ENCODE assay signal across 8 cellular contexts in genomic region chr5:34245813-34246212, GRCh38.
DNase-seq lines count a peak whose midpoint lies in the region; ATAC-seq, FAIRE-seq and TF ChIP-seq lines count a peak whose summit lies in the region.
"Not testable (repeated sequence)": the region's sequence is repeated elsewhere in the genome, so short reads cannot be mapped to it uniquely, and the experiment has no call there.

No MANE protein-coding gene starts in this region.

- H3K79me2 ChIP-seq in endothelial cell of umbilical vein (ENCODE audit: control insufficient read depth, insufficient read depth, low read length), result not testable (repeated sequence)

- not testable (repeated sequence) for H3K27me3 ChIP-seq in Panc1 (ENCODE audit: control insufficient read depth, insufficient read depth, low read length); endothelial cell of umbilical vein (ENCODE audit: control insufficient read depth in 2 of 2, insufficient read depth in 2 of 2, low read length in 2 of 2); mesenchymal stem cell (ENCODE audit: control insufficient read depth in 1 of 2, insufficient read depth in 1 of 2, low read length in 2 of 2)

- not testable (repeated sequence) for H2BK5ac ChIP-seq in mesenchymal stem cell (ENCODE audit: low read depth, low read length, poor library complexity, severe bottlenecking)

- H3K4me1 ChIP-seq in Panc1 (ENCODE audit: control insufficient read depth, insufficient read depth, low read length); endothelial cell of umbilical vein (ENCODE audit: control insufficient read depth, extremely low read depth, insufficient read depth, low read length); mesenchymal stem cell (ENCODE audit: control insufficient read depth, insufficient read depth, low read depth, low read length): not testable (repeated sequence)

- POLR2A ChIA-PET in Panc1 (lab: Charles Lee); endothelial cell of umbilical vein (lab: Charles Lee): not testable (repeated sequence)

- H2BK120ac ChIP-seq in mesenchymal stem cell (ENCODE audit: low read depth, low read length), result not testable (repeated sequence)

- H3K27ac Mint-ChIP-seq in activated T-helper 17 cell treated with anti-CD3 and anti-CD28 coated beads, Interleukin-2, amount 50 U/mL, for 72 hours, result peak overlapping the region; percentile 58

- not testable (repeated sequence) for H3K4me1 Mint-ChIP-seq in activated T-helper 17 cell treated with anti-CD3 and anti-CD28 coated beads, Interleukin-2, amount 50 U/mL, for 72 hours

- not testable (repeated sequence) for H3K9me3 ChIP-seq in Panc1 (ENCODE audit: control insufficient read depth, insufficient read depth, low read depth, low read length); endothelial cell of umbilical vein (replicated peaks; ENCODE audit: control insufficient read depth, insufficient read depth, low read length); mesenchymal stem cell (ENCODE audit: control insufficient read depth, low read length)

- not testable (repeated sequence) for H3K9ac ChIP-seq in endothelial cell of umbilical vein (replicated peaks; ENCODE audit: extremely low read depth, insufficient read depth, low read length)
- H3K9ac ChIP-seq in mesenchymal stem cell (ENCODE audit: low read length), result peak overlapping the region; percentile 57

- not testable (repeated sequence) for H3K4ac ChIP-seq in mesenchymal stem cell (ENCODE audit: low read depth in 1 of 2, low read length in 2 of 2)

- not testable (repeated sequence) for FAIRE-seq in endothelial cell of umbilical vein (lab: Jason Lieb, UNC)

- not testable (repeated sequence) for H4K8ac ChIP-seq in mesenchymal stem cell (ENCODE audit: low read length)

- not testable (repeated sequence) for BruUV-seq in Panc1 (replicated peaks; lab: Mats Ljungman, UMichigan); endothelial cell of umbilical vein (replicated peaks; lab: Mats Ljungman, UMichigan)

- DNase-seq in AG10803 (ENCODE audit: low read depth) (peak; percentile 5), HCEC 1CT (peak; percentile 0), NCI-H1694 treated with DMSO at 0.1 percent for 48 hours (lab: John Stamatoyannopoulos, UW) (peak; percentile 22), endothelial cell of umbilical vein (ENCODE audit: low read depth, low spot score) (peak; percentile 2), mesenchymal stem cell (peak; percentile 4), smooth muscle cell of the brain vasculature (ENCODE audit: low read depth, low spot score) (peak; percentile 0)
- DNase-seq in Panc1 (ENCODE audit: low read depth, low spot score), result not testable (repeated sequence)

- H3K4me3 ChIP-seq in AG10803 (ENCODE audit: low read length), result peak overlapping the region; percentile 25
- H3K4me3 ChIP-seq in Panc1 (ENCODE audit: low read depth in 2 of 2, low read length in 2 of 2), result peak overlapping the region; percentile 18 to 45; a peak in 3 of 4 replicates
- not testable (repeated sequence) for H3K4me3 ChIP-seq in endothelial cell of umbilical vein (replicated peaks in 1 of 3; ENCODE audit: insufficient read depth in 1 of 3, low read depth in 1 of 3, low read length in 3 of 3)
- peak overlapping the region in 1 of 2 experiments; percentile 41 for H3K4me3 ChIP-seq in mesenchymal stem cell (ENCODE audit: insufficient read depth in 1 of 2, low read depth in 1 of 2, low read length in 2 of 2)

- intact Hi-C loops in Panc1 (cut with micrococcal nuclease; ENCODE audit: unreplicated experiment); endothelial cell of umbilical vein (cut with micrococcal nuclease): not testable (repeated sequence)

- H3K79me1 ChIP-seq in mesenchymal stem cell (replicated peaks; ENCODE audit: low read length, poor library complexity, severe bottlenecking), result not testable (repeated sequence)

- dilution Hi-C loops in endothelial cell of umbilical vein (cut with MboI; ENCODE audit: extremely low pct_ligation_motif_present, low sequenced_read_pairs), result not testable (repeated sequence)

- H3K4me3 Mint-ChIP-seq in activated T-helper 17 cell treated with anti-CD3 and anti-CD28 coated beads, Interleukin-2, amount 50 U/mL, for 72 hours, result peak overlapping the region; percentile 74

- not testable (repeated sequence) for H3K36me3 ChIP-seq in Panc1 (ENCODE audit: control insufficient read depth, insufficient read depth, low read length); endothelial cell of umbilical vein (ENCODE audit: control insufficient read depth in 2 of 2, extremely low read depth in 1 of 2, insufficient read depth in 2 of 2, low read length in 2 of 2); mesenchymal stem cell (ENCODE audit: control insufficient read depth in 1 of 2, insufficient read depth in 2 of 2, low read depth in 1 of 2, low read length in 2 of 2)

- not testable (repeated sequence) for H3K4me2 ChIP-seq in endothelial cell of umbilical vein (ENCODE audit: insufficient read depth, low read length); mesenchymal stem cell (ENCODE audit: low read length, poor library complexity, severe bottlenecking)

- H3K36me3 Mint-ChIP-seq in activated T-helper 17 cell treated with anti-CD3 and anti-CD28 coated beads, Interleukin-2, amount 50 U/mL, for 72 hours (ENCODE audit: low read depth), result not testable (repeated sequence)

- peak overlapping the region; percentile 78 for H3K27ac ChIP-seq in Panc1 (ENCODE audit: low read length)
- H3K27ac ChIP-seq in endothelial cell of umbilical vein (ENCODE audit: insufficient read depth, low read depth, low read length); mesenchymal stem cell (ENCODE audit: low read length, poor library complexity, severe bottlenecking): not testable (repeated sequence)

- not testable (repeated sequence) for H3K9me1 ChIP-seq in endothelial cell of umbilical vein (replicated peaks; ENCODE audit: control insufficient read depth, extremely low read depth, insufficient read depth, low read length)

- H2BK12ac ChIP-seq in mesenchymal stem cell (ENCODE audit: low read length in 2 of 2), result not testable (repeated sequence)

- not testable (repeated sequence) for H3K23ac ChIP-seq in mesenchymal stem cell (ENCODE audit: low read length in 2 of 2)

- not testable (repeated sequence) for H3K14ac ChIP-seq in mesenchymal stem cell (ENCODE audit: low read length in 2 of 2)

- H2AK5ac ChIP-seq in mesenchymal stem cell (ENCODE audit: low read length, severe bottlenecking), result not testable (repeated sequence)

- CTCF ChIA-PET in Panc1 (lab: Charles Lee), result interaction anchor here (0.7 kb wide), 1 partner anchor 62 kb away, joined by 3 read pairs; no protein-coding TSS in a partner anchor
- CTCF ChIA-PET in endothelial cell of umbilical vein (lab: Charles Lee), result not testable (repeated sequence)

- H2BK15ac ChIP-seq in mesenchymal stem cell (ENCODE audit: low read depth, poor library complexity, severe bottlenecking), result not testable (repeated sequence)

- H3K9me3 Mint-ChIP-seq in activated T-helper 17 cell treated with anti-CD3 and anti-CD28 coated beads, Interleukin-2, amount 50 U/mL, for 72 hours, result not testable (repeated sequence)

- not testable (repeated sequence) for H4K91ac ChIP-seq in mesenchymal stem cell (ENCODE audit: low read length)

- no CpG with 5 or more reads among the region's 2 CpGs for WGBS in mesenchymal stem cell

- not testable (repeated sequence) for TF ChIP-seq POLR2A in endothelial cell of umbilical vein (IDR thresholded peaks at IDR 0.05; ENCODE audit: low read depth, low read length)

- ATAC-seq in Panc1; activated T-helper 17 cell treated with anti-CD3 and anti-CD28 coated beads, Interleukin-2, amount 50 U/mL, for 72 hours (replicated peaks): not testable (repeated sequence)

- H2AFZ ChIP-seq in endothelial cell of umbilical vein (ENCODE audit: low read depth, low read length); mesenchymal stem cell (ENCODE audit: low read depth, low read length): not testable (repeated sequence)

- in situ Hi-C loops in Panc1 (cut with HindIII; ENCODE audit: low pct_unique_long_range_greater_than_20kb, low sequenced_read_pairs), result not testable (repeated sequence)

- H4K20me1 ChIP-seq in endothelial cell of umbilical vein (replicated peaks; ENCODE audit: control insufficient read depth, extremely low read depth, insufficient read depth, low read length), result not testable (repeated sequence)

- H3K18ac ChIP-seq in mesenchymal stem cell (ENCODE audit: low read depth in 1 of 2, low read length in 2 of 2), result not testable (repeated sequence)

- not testable (repeated sequence) for TF ChIP-seq CTCF in AG10803 (conservative IDR thresholded peaks at IDR 0.05; ENCODE audit: low read length); Panc1 (IDR thresholded peaks at IDR 0.05); endothelial cell of umbilical vein (IDR thresholded peaks at IDR 0.05; ENCODE audit: extremely low read depth in 1 of 2, insufficient read depth in 1 of 2, low read depth in 1 of 2, low read length in 2 of 2)

- not testable (repeated sequence) for H3K27me3 Mint-ChIP-seq in activated T-helper 17 cell treated with anti-CD3 and anti-CD28 coated beads, Interleukin-2, amount 50 U/mL, for 72 hours
